ENCODE assay signal across 14 cellular contexts in genomic region chr11:121067453-121067852, GRCh38. TPM values are rescaled to one million over a fixed set of nuclear protein-coding genes. Genes with fewer than 3 reads are reported as not detected.
DNase-seq lines count a peak whose midpoint lies in the region; ATAC-seq and TF ChIP-seq lines count a peak whose summit lies in the region.
"Had no signal": no experiment of that assay in that cellular context is flagged by ENCODE, and none has a peak within 500 bp of the region (broad histone marks: within the 10 kb centered on the region; RNA-seq: fewer than 3 reads in every experiment).

No MANE protein-coding gene starts in this region.

- H3K4me1 ChIP-seq in adipocyte (ENCODE audit: control insufficient read depth, insufficient read depth, low read length): no peaks in the 10 kb centered on the region
- H3K4me1 ChIP-seq in vagina: no peaks in the 10 kb centered on the region

- no peak overlapping the region for H3K27ac ChIP-seq in vagina
- H3K27ac ChIP-seq: gastrocnemius medialis, GM23248 had no signal

- ATAC-seq in HG02678 (IDR thresholded peaks at IDR 0.05; ENCODE audit: unreplicated experiment): no peak
- ATAC-seq: gastrocnemius medialis; stimulated activated effector memory CD8-positive, alpha-beta T cell treated with anti-CD3 and anti-CD28 coated beads, Interleukin-12 subunit alpha, Interleukin-12 subunit beta, amount 100 ng/mL, for 72 hours had no signal

- H3K27me3 ChIP-seq in adipocyte (replicated peaks; ENCODE audit: control insufficient read depth, insufficient read depth, low read length) (no peaks in the 10 kb centered on the region), vagina (no peaks in the 10 kb centered on the region)
- H3K27me3 ChIP-seq: gastrocnemius medialis had no signal

- H3K9ac ChIP-seq in adipocyte (ENCODE audit: low read length): no peak overlapping the region
- H3K9ac ChIP-seq: GM23248 had no signal

- DNase-seq in DMS79 (lab: John Stamatoyannopoulos, UW) (peak; percentile 68), NCI-H2029 treated with DMSO at 0.1 percent for 48 hours (lab: John Stamatoyannopoulos, UW) (peak; percentile 80), adipocyte (ENCODE audit: low read depth) (peak; percentile 61), medulla oblongata (ENCODE audit: extremely low spot score) (peak; percentile 22), vagina (ENCODE audit: extremely low spot score in 2 of 2) (no peak), posterior vena cava (ENCODE audit: low spot score) (no peak)
- no peak for DNase-seq in activated T-cell treated with anti-CD3 and anti-CD28 coated beads, Interleukin-2, amount 50 U/mL, for 48 hours
- DNase-seq: activated CD4-positive, alpha-beta T cell treated with anti-CD3 and anti-CD28 coated beads, Interleukin-2, amount 10 ng/mL, durations not matched to agents 7 days and 5 days; activated gamma-delta T cell treated with Interleukin-2 at 50 U/mL for 16 hours; CD4-positive, alpha-beta T cell; gastrocnemius medialis; GM23248 had no signal

- peaks cover 67% of the 10 kb centered on the region for H3K36me3 ChIP-seq in adipocyte (ENCODE audit: control insufficient read depth, insufficient read depth, low read length, severe bottlenecking)
- H3K36me3 ChIP-seq in vagina: no peaks in the 10 kb centered on the region

- H3K4me3 ChIP-seq in adipocyte (ENCODE audit: low read length) (no peak overlapping the region), vagina (no peak overlapping the region)
- H3K4me3 ChIP-seq: gastrocnemius medialis, GM23248 had no signal

- TF ChIP-seq CTCF in vagina (IDR thresholded peaks at IDR 0.05): no peak

- no peak for TF ChIP-seq POLR2A in vagina (IDR thresholded peaks at IDR 0.05)

- intact Hi-C loops in vagina (cut with DNase I) (no loop called here), posterior vena cava (cut with DNase I) (no loop called here)

- H3K9me3 ChIP-seq in adipocyte (ENCODE audit: control insufficient read depth, low read length): no peaks in the 10 kb centered on the region
- H3K9me3 ChIP-seq in vagina: no peaks in the 10 kb centered on the region
- H3K9me3 ChIP-seq: gastrocnemius medialis had no signal

RNA-seq across cellular contexts. Expression of gene TECTA, which starts 33.6 kb away (rescaled TPM):
- 1.2 TPM for total RNA-seq in vagina
- total RNA-seq in posterior vena cava: under 1 TPM; 0.62 to 0.83 TPM

RNA-seq across cellular contexts. Expression of gene TBCEL, which starts 43.6 kb away (rescaled TPM):
- total RNA-seq in vagina (19.2 TPM), posterior vena cava (10 to 100 TPM; 30.8 to 32.7 TPM)

Comparison
In these comparisons a context has a peak if more than half of its experiments do, and no peak if none do; other contexts are left out.
1. DNase-seq: peak in DMS79 (single experiment), NCI-H2029 treated with DMSO at 0.1 percent for 48 hours (single experiment), adipocyte (single experiment) and medulla oblongata (single experiment); none in vagina (0 of 2), activated T-cell treated with anti-CD3 and anti-CD28 coated beads, Interleukin-2, amount 50 U/mL, for 48 hours (0 of 2) and posterior vena cava (single experiment).